Comparison of ENCODE assay signal across 1 cellular context in genomic region chr4:98794565-98795205, GRCh38.
A peak's percentile ranks its signal among the peaks of the same experiment; 100 is the strongest.
TF ChIP-seq lines count a peak whose summit lies in the region.

No MANE protein-coding gene starts in this region.

TF ChIP-seq in K562, 482 proteins besides CTCF, POLR2A, EP300 and RAD21 (continued from another document and continues in another):
- no peak for TF ChIP-seq AFF1 (IDR thresholded peaks at IDR 0.05; ENCODE audit: low read depth in 1 of 2, partially characterized antibody in 2 of 2)
- no peak for TF ChIP-seq TARDBP (IDR thresholded peaks at IDR 0.05)
- no peak for TF ChIP-seq ZNF830 (CRISPR knock-in tag; IDR thresholded peaks at IDR 0.05)
- no peak for TF ChIP-seq TCF7 (IDR thresholded peaks at IDR 0.05; ENCODE audit: borderline replicate concordance)
- peak; percentile 5; the same call in 1 of the 2 replicates for TF ChIP-seq TAL1 (IDR thresholded peaks at IDR 0.05)
- no peak for TF ChIP-seq GTF3C2 (IDR thresholded peaks at IDR 0.05; ENCODE audit: borderline replicate concordance, extremely low read depth, insufficient read length)
- TF ChIP-seq, protein P1, sequence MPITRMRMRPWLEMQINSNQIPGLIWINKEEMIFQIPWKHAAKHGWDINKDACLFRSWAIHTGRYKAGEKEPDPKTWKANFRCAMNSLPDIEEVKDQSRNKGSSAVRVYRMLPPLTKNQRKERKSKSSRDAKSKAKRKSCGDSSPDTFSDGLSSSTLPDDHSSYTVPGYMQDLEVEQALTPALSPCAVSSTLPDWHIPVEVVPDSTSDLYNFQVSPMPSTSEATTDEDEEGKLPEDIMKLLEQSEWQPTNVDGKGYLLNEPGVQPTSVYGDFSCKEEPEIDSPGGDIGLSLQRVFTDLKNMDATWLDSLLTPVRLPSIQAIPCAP (CRISPR knock-in tag; IDR thresholded peaks at IDR 0.05; ENCODE audit: borderline replicate concordance) = no peak
- no peak for TF ChIP-seq MCM3 (IDR thresholded peaks at IDR 0.05)
- TF ChIP-seq NR4A1 (CRISPR knock-in tag; IDR thresholded peaks at IDR 0.05) = no peak
- no peak for TF ChIP-seq NR4A1 (tag; IDR thresholded peaks at IDR 0.05)
- no peak for TF ChIP-seq HLTF (IDR thresholded peaks at IDR 0.05)
- TF ChIP-seq MYNN (IDR thresholded peaks at IDR 0.05) = peak; percentile 56; the same call in 1 of the 2 replicates
- no peak for TF ChIP-seq MYNN (CRISPR knock-in tag; IDR thresholded peaks at IDR 0.05)
- TF ChIP-seq ESRRB (CRISPR knock-in tag; IDR thresholded peaks at IDR 0.05; ENCODE audit: borderline replicate concordance) = no peak
- peak; percentile 65 for TF ChIP-seq ZFP36 (IDR thresholded peaks at IDR 0.05; ENCODE audit: low read depth, low read length, partially characterized antibody)
- no peak for TF ChIP-seq TCF3 (CRISPR knock-in tag; IDR thresholded peaks at IDR 0.05)
- TF ChIP-seq ZBED1 (IDR thresholded peaks at IDR 0.05) = no peak
- TF ChIP-seq NELFE (IDR thresholded peaks at IDR 0.05; ENCODE audit: insufficient read depth, insufficient read length) = no peak
- TF ChIP-seq NFATC3 (IDR thresholded peaks at IDR 0.05) = no peak
- TF ChIP-seq, protein P2, sequence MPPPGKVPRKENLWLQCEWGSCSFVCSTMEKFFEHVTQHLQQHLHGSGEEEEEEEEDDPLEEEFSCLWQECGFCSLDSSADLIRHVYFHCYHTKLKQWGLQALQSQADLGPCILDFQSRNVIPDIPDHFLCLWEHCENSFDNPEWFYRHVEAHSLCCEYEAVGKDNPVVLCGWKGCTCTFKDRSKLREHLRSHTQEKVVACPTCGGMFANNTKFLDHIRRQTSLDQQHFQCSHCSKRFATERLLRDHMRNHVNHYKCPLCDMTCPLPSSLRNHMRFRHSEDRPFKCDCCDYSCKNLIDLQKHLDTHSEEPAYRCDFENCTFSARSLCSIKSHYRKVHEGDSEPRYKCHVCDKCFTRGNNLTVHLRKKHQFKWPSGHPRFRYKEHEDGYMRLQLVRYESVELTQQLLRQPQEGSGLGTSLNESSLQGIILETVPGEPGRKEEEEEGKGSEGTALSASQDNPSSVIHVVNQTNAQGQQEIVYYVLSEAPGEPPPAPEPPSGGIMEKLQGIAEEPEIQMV (tag; conservative IDR thresholded peaks at IDR 0.05; ENCODE audit: low read depth) = no peak
- TF ChIP-seq CTCFL (IDR thresholded peaks at IDR 0.05; ENCODE audit: borderline replicate concordance, insufficient read depth, low read depth, low read length, poor library complexity, severe bottlenecking) = no peak
- TF ChIP-seq, protein P3, sequence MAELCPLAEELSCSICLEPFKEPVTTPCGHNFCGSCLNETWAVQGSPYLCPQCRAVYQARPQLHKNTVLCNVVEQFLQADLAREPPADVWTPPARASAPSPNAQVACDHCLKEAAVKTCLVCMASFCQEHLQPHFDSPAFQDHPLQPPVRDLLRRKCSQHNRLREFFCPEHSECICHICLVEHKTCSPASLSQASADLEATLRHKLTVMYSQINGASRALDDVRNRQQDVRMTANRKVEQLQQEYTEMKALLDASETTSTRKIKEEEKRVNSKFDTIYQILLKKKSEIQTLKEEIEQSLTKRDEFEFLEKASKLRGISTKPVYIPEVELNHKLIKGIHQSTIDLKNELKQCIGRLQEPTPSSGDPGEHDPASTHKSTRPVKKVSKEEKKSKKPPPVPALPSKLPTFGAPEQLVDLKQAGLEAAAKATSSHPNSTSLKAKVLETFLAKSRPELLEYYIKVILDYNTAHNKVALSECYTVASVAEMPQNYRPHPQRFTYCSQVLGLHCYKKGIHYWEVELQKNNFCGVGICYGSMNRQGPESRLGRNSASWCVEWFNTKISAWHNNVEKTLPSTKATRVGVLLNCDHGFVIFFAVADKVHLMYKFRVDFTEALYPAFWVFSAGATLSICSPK (IDR thresholded peaks at IDR 0.05; ENCODE audit: borderline replicate concordance) = no peak
- TF ChIP-seq MAFG (tag; conservative IDR thresholded peaks at IDR 0.05) = peak; percentile 93
- TF ChIP-seq GABPB2 (CRISPR knock-in tag; conservative IDR thresholded peaks at IDR 0.05) = no peak
- TF ChIP-seq GTF2A2 (tag; IDR thresholded peaks at IDR 0.05) = no peak
- peak; percentile 22; the same call in 1 of the 2 replicates for TF ChIP-seq CTBP1 (IDR thresholded peaks at IDR 0.05; ENCODE audit: borderline replicate concordance)
- no peak for TF ChIP-seq SNIP1 (IDR thresholded peaks at IDR 0.05; ENCODE audit: low read depth)
- TF ChIP-seq U2AF2 (optimal IDR thresholded peaks at IDR 0.05; ENCODE audit: low read depth, low read length) = no peak
- no peak for TF ChIP-seq SIN3A (IDR thresholded peaks at IDR 0.05; ENCODE audit: borderline replicate concordance in 2 of 2, control insufficient read depth in 1 of 2, low read depth in 2 of 2, low read length in 2 of 2)
- no peak for TF ChIP-seq SP2 (IDR thresholded peaks at IDR 0.05; ENCODE audit: extremely low read depth, low read depth, low read length, poor library complexity, severe bottlenecking)
- no peak for TF ChIP-seq USF2 (CRISPR knock-in tag; IDR thresholded peaks at IDR 0.05)
- no peak for TF ChIP-seq BRF1 (IDR thresholded peaks at IDR 0.05; ENCODE audit: borderline replicate concordance, extremely low read depth, insufficient read length)
- TF ChIP-seq CBX3 (IDR thresholded peaks at IDR 0.05; ENCODE audit: borderline replicate concordance in 1 of 2, low read length in 2 of 2) = no peak; a peak in 1 of 3 replicates
- TF ChIP-seq ZBTB12 (CRISPR knock-in tag; IDR thresholded peaks at IDR 0.05) = no peak
- TF ChIP-seq, protein P4, sequence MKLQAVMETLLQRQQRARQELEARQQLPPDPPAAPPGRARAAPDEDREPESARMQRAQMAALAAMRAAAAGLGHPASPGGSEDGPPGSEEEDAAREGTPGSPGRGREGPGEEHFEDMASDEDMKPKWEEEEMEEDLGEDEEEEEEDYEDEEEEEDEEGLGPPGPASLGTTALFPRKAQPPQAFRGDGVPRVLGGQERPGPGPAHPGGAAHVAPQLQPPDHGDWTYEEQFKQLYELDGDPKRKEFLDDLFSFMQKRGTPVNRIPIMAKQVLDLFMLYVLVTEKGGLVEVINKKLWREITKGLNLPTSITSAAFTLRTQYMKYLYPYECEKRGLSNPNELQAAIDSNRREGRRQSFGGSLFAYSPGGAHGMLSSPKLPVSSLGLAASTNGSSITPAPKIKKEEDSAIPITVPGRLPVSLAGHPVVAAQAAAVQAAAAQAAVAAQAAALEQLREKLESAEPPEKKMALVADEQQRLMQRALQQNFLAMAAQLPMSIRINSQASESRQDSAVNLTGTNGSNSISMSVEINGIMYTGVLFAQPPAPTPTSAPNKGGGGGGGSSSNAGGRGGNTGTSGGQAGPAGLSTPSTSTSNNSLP (IDR thresholded peaks at IDR 0.05; ENCODE audit: borderline replicate concordance, low read depth, low read length) = peak; percentile 51; the same call in 1 of the 2 replicates
- TF ChIP-seq HMGN3 (IDR thresholded peaks at IDR 0.05; ENCODE audit: borderline replicate concordance, extremely low read depth, insufficient read length, low read depth, low read length) = no peak
- no peak for TF ChIP-seq MCM5 (IDR thresholded peaks at IDR 0.05; ENCODE audit: low read depth)
- no peak for TF ChIP-seq ZNF764 (CRISPR knock-in tag; IDR thresholded peaks at IDR 0.05; ENCODE audit: low read depth)
- TF ChIP-seq, protein P5, sequence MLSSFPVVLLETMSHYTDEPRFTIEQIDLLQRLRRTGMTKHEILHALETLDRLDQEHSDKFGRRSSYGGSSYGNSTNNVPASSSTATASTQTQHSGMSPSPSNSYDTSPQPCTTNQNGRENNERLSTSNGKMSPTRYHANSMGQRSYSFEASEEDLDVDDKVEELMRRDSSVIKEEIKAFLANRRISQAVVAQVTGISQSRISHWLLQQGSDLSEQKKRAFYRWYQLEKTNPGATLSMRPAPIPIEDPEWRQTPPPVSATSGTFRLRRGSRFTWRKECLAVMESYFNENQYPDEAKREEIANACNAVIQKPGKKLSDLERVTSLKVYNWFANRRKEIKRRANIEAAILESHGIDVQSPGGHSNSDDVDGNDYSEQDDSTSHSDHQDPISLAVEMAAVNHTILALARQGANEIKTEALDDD (IDR thresholded peaks at IDR 0.05) = peak; percentile 98
- no peak for TF ChIP-seq ZNF766 (CRISPR knock-in tag; conservative IDR thresholded peaks at IDR 0.05)
